In the genomic region with DNA sequence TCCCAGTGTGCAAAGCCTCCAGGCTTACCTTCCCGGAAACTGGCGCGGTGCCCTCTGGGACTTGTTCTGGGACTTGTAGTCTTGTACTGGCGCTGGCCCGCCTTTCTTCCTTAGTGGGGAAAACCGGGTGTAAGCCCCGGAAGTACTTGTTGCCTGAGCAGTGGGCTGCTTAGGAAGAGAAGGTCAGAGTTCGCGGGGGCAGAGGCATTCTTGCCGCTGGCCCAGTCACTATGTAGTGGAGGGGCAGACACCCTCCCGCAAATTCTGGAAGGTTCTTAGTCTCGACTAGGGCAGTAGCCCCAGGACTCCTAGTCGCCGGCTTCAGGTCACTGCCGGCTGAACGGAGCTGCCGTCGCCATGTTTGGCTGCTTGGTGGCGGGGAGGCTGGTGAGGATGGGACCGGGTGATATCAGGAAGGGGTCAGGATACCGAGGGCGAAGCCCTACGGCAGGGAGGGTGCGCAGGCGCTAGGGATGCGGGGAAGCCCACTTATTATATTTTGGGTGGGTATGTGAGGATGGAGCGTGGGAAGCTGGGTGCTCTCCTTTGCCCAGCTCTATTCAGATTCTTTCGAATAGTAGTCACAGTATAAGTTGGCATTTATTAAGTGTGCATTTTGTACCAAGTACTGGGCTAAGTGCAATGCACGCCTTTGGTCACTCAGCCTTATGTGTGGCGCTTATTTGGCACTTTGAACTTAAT, we compare ENCODE assay signal across 8 cellular contexts. TPM values are rescaled to one million over a fixed set of nuclear protein-coding genes. Genes with fewer than 3 reads are reported as not detected.
DNase-seq lines count a peak whose midpoint lies in the region; ATAC-seq and TF ChIP-seq lines count a peak whose summit lies in the region.

A gene with protein sequence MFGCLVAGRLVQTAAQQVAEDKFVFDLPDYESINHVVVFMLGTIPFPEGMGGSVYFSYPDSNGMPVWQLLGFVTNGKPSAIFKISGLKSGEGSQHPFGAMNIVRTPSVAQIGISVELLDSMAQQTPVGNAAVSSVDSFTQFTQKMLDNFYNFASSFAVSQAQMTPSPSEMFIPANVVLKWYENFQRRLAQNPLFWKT (plus strand): TSS at position 149 of the 702 bp plus-strand sequence. CDS start 209 bp downstream, at position 358.

- CTCF ChIA-PET in mammary epithelial cell (lab: Charles Lee; ENCODE audit: low non-redundant PET): no interaction called here

- peak within 1 kb of the TSS; percentile 81 for H3K4me2 ChIP-seq in mammary epithelial cell (ENCODE audit: insufficient read depth, low read depth, low read length)

- H3K9me3 ChIP-seq in WERI-Rb-1 (ENCODE audit: severe bottlenecking) (no peaks in the 10 kb centered on the region), mammary epithelial cell (replicated peaks; ENCODE audit: insufficient read depth, low read length) (no peaks in the 10 kb centered on the region), iPS-20b (ENCODE audit: insufficient read depth, low read depth, low read length) (no peaks in the 10 kb centered on the region)

- in situ Hi-C loops in ACHN (cut with HindIII; ENCODE audit: low pct_ligation_motif_present, low pct_unique_long_range_greater_than_20kb, low sequenced_read_pairs): no loop called here
- in situ Hi-C loops in mammary epithelial cell (cut with MboI; ENCODE audit: low sequenced_read_pairs in 2 of 2): no loop called here

- H3K4me1 ChIP-seq in mammary epithelial cell (ENCODE audit: insufficient read depth, low read length) (no peaks in the 10 kb centered on the region), iPS-20b (ENCODE audit: insufficient read depth, low read length) (peaks cover 6% of the 10 kb centered on the region; the same call in 1 of the 2 replicates)

- peak within 1 kb of the TSS; percentile 89 for H3K27ac ChIP-seq in WERI-Rb-1
- H3K27ac ChIP-seq in mammary epithelial cell (ENCODE audit: insufficient read depth, low read depth, low read length): peak within 1 kb of the TSS; percentile 78
- peak within 1 kb of the TSS; percentile 73 for H3K27ac ChIP-seq in iPS-20b (ENCODE audit: low read length)
- H3K27ac ChIP-seq in skin epidermis: peak within 1 kb of the TSS; percentile 42 to 96 (median 89)

- peak within 1 kb of the TSS; percentile 90 for H3K9ac ChIP-seq in mammary epithelial cell (ENCODE audit: insufficient read depth, low read length)
- peak within 1 kb of the TSS; percentile 97 for H3K9ac ChIP-seq in iPS-20b (ENCODE audit: low read depth, low read length)

- no peaks in the 10 kb centered on the region for H4K20me1 ChIP-seq in mammary epithelial cell (ENCODE audit: insufficient read depth, low read length)

- ATAC-seq in GM18873 (IDR thresholded peaks at IDR 0.05; ENCODE audit: low FRiP score, unreplicated experiment): peak; percentile 97
- peak; percentile 97 for ATAC-seq in HG03139 (IDR thresholded peaks at IDR 0.05; ENCODE audit: unreplicated experiment)

- TF ChIP-seq CTCF in WERI-Rb-1 (IDR thresholded peaks at IDR 0.05; ENCODE audit: low read depth, low read length) (no peak), mammary epithelial cell (conservative IDR thresholded peaks at IDR 0.05 in 1 of 2, IDR thresholded peaks at IDR 0.05 in 1 of 2; ENCODE audit: extremely low read depth in 1 of 2, insufficient read depth in 1 of 2, low read depth in 1 of 2, low read length in 2 of 2) (no peak)

- intact Hi-C loops in mammary epithelial cell (cut with micrococcal nuclease): loop anchor here (5.0 kb wide), 1 partner anchor 115 kb away; no protein-coding TSS in a partner anchor

- dilution Hi-C loops in mammary epithelial cell (cut with HindIII; ENCODE audit: low sequenced_read_pairs): no loop called here

- peaks cover 6% of the 10 kb centered on the region for H3K36me3 ChIP-seq in WERI-Rb-1
- peaks cover 2% of the 10 kb centered on the region for H3K36me3 ChIP-seq in mammary epithelial cell (ENCODE audit: insufficient read depth, low read length)
- H3K36me3 ChIP-seq in iPS-20b (ENCODE audit: insufficient read depth, low read depth, low read length): no peaks in the 10 kb centered on the region

- H2AFZ ChIP-seq in mammary epithelial cell (ENCODE audit: low read depth, low read length): peak within 1 kb of the TSS; percentile 98

- H3K27me3 ChIP-seq in WERI-Rb-1 (ENCODE audit: insufficient read depth, low read depth, severe bottlenecking) (no peaks in the 10 kb centered on the region), mammary epithelial cell (ENCODE audit: insufficient read depth, low read length) (no peaks in the 10 kb centered on the region), iPS-20b (ENCODE audit: insufficient read depth, low read length) (peaks cover 9% of the 10 kb centered on the region; the same call in 1 of the 2 replicates)

- peaks cover 31% of the 10 kb centered on the region for H3K79me2 ChIP-seq in mammary epithelial cell (ENCODE audit: insufficient read depth, low read length)

- BruUV-seq in mammary epithelial cell (replicated peaks; lab: Mats Ljungman, UMichigan): no TSS peak

- under 1% methylated on average over 27 of the region's 30 CpGs for WGBS in mammary epithelial cell (ENCODE audit: low coverage, missing lambda C conversion rate)

- DNase-seq in ACHN (peak; percentile 96), NCI-H2227 (lab: John Stamatoyannopoulos, UW; ENCODE audit: unreplicated experiment) (peak; percentile 95), WERI-Rb-1 (peak; percentile 99), mammary epithelial cell (peak; percentile 95)

- H3K4me3 ChIP-seq in WERI-Rb-1 (ENCODE audit: low read depth, low read length) (peak within 1 kb of the TSS; percentile 82), mammary epithelial cell (replicated peaks in 1 of 3; ENCODE audit: insufficient read depth in 1 of 3, low read depth in 2 of 3, low read length in 3 of 3) (peak within 1 kb of the TSS; percentile 65 to 79 (median 74)), iPS-20b (ENCODE audit: low read length) (peak within 1 kb of the TSS; percentile 93), skin epidermis (peak within 1 kb of the TSS; percentile 62 to 91 (median 77))

RNA-seq across cellular contexts. Expression of the gene that starts here (rescaled TPM):
- total RNA-seq in mammary epithelial cell: 10 to 100 TPM; 42.5 to 48.3 TPM
- polyA plus RNA-seq in mammary epithelial cell: 40.4 TPM
- 107 TPM for polyA minus RNA-seq in mammary epithelial cell

Comparison
In these comparisons a context has a peak if more than half of its experiments do, and no peak if none do; other contexts are left out.
1. Peak in every context shown above with its lines: DNase-seq, ATAC-seq, H3K4me3 ChIP-seq and H3K27ac ChIP-seq.